Comparison of ENCODE assay signal across 19 cellular contexts in the genomic region with DNA sequence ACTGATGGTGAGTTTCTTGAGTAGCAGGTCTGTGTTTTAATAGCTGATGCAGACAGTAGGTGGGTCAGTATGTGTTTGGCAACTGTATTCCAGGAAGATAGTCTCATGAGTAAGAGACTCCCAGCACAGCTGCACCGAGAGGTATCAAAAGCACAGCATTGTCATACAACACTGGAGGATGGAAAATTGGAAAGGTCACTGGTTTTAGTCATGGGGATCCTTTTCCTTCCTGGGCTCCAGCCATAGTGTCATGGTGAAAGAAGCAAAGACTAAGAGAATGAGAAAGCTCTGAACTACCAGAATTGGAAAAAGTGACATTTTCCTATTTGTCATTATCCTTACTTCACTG.
DNase-seq lines count a peak whose midpoint lies in the region; ATAC-seq and TF ChIP-seq lines count a peak whose summit lies in the region.
"Had no signal": no experiment of that assay in that cellular context is flagged by ENCODE, and none has a peak within 500 bp of the region (broad histone marks: within the 10 kb centered on the region; RNA-seq: fewer than 3 reads in every experiment).

No MANE protein-coding gene starts in this region.

- H3K4me3 ChIP-seq in GM23248 (no peak overlapping the region), adrenal gland (peak overlapping the region in 1 of 4 donors; percentile 25), fibroblast of pulmonary artery (replicated peaks; ENCODE audit: low read depth, low read length) (no peak overlapping the region), A673 (ENCODE audit: low read depth, low read length, poor library complexity, severe bottlenecking) (no peak overlapping the region)
- H3K4me3 ChIP-seq: GM12878, heart right ventricle, lower lobe of right lung, pancreas had no signal

- POLR2A ChIA-PET in A673 (lab: Charles Lee; ENCODE audit: low non-redundant PET) = no interaction called here

- H3K9me3 ChIP-seq in GM23248 (ENCODE audit: low read depth) = no peaks in the 10 kb centered on the region
- no peaks in the 10 kb centered on the region for H3K9me3 ChIP-seq in adrenal gland (replicated peaks in 1 of 3)
- no peaks in the 10 kb centered on the region for H3K9me3 ChIP-seq in A673 (ENCODE audit: low read depth, low read length, poor library complexity, severe bottlenecking)
- H3K9me3 ChIP-seq: heart right ventricle, lower lobe of right lung, pancreas had no signal

- H3K4me1 Mint-ChIP-seq in osteocyte (ENCODE audit: unreplicated experiment) = peaks cover 78% of the 10 kb centered on the region

- H3K4me3 Mint-ChIP-seq in osteocyte (ENCODE audit: unreplicated experiment) = peak overlapping the region; percentile 19
- H3K4me3 Mint-ChIP-seq: T-helper 1 cell treated with Interleukin-12 subunit alpha and Interleukin-12 subunit beta and Interleukin-4 antibody, amounts not matched to agents 30 μg/mL and 1 μg/mL, for 36 hours had no signal

- H3K4me2 ChIP-seq in GM23248 (ENCODE audit: unreplicated experiment) = peak overlapping the region; percentile 16

- H3K27ac ChIP-seq in GM23248 = peak overlapping the region; percentile 57
- H3K27ac ChIP-seq in adrenal gland = peak overlapping the region; percentile 3 to 85 (median 68)
- H3K27ac ChIP-seq in A673 (ENCODE audit: low read depth, low read length, poor library complexity, severe bottlenecking) = no peak overlapping the region
- H3K27ac ChIP-seq: lower lobe of right lung, pancreas had no signal

- no peaks in the 10 kb centered on the region for H4K20me1 ChIP-seq in GM23248 (ENCODE audit: insufficient read depth)

- H3K27me3 ChIP-seq in GM23248 (replicated peaks; ENCODE audit: insufficient read depth) = no peaks in the 10 kb centered on the region
- no peaks in the 10 kb centered on the region for H3K27me3 ChIP-seq in adrenal gland
- H3K27me3 ChIP-seq in A673 (replicated peaks; ENCODE audit: insufficient read depth, low read depth, low read length, poor library complexity) = no peaks in the 10 kb centered on the region
- H3K27me3 ChIP-seq: heart right ventricle, pancreas had no signal

- WGBS in GM23248 (ENCODE audit: low coverage in 1 of 2, low lambda C conversion rate in 2 of 2, missing lambda C conversion rate in 2 of 2), 2 experiments = 0% methylated on average over 1 of the region's 1 CpG
- 28 to 50% (median 32%) methylated on average over 1 of the region's 1 CpG for WGBS in adrenal gland, 4 donors

- H2AFZ ChIP-seq in GM23248 = peak overlapping the region; percentile 51; the same call in 1 of the 2 replicates

- no peaks in the 10 kb centered on the region for H3K27me3 Mint-ChIP-seq in osteocyte (ENCODE audit: unreplicated experiment)

- H3K27ac Mint-ChIP-seq in osteocyte (ENCODE audit: unreplicated experiment) = peak overlapping the region; percentile 90
- H3K27ac Mint-ChIP-seq: T-helper 1 cell treated with Interleukin-12 subunit alpha and Interleukin-12 subunit beta and Interleukin-4 antibody, amounts not matched to agents 30 μg/mL and 1 μg/mL, for 36 hours had no signal

- in situ Hi-C loops in GM23248 (cut with MboI) = no loop called here

- no peak overlapping the region for H3K9ac ChIP-seq in GM23248

- no peaks in the 10 kb centered on the region for H3K9me3 Mint-ChIP-seq in osteocyte (ENCODE audit: unreplicated experiment)
- H3K9me3 Mint-ChIP-seq: T-helper 1 cell treated with Interleukin-12 subunit alpha and Interleukin-12 subunit beta and Interleukin-4 antibody, amounts not matched to agents 30 μg/mL and 1 μg/mL, for 36 hours had no signal

- H3K36me3 Mint-ChIP-seq in osteocyte (ENCODE audit: unreplicated experiment) = no peaks in the 10 kb centered on the region

- no peak for TF ChIP-seq CTCF in adrenal gland (IDR thresholded peaks at IDR 0.05)
- no peak for TF ChIP-seq CTCF in fibroblast of pulmonary artery (IDR thresholded peaks at IDR 0.05; ENCODE audit: low read length, missing control alignments)
- TF ChIP-seq CTCF in osteocyte (IDR thresholded peaks at IDR 0.05) = no peak
- no peak for TF ChIP-seq CTCF in A673 (conservative IDR thresholded peaks at IDR 0.05; ENCODE audit: low read depth, low read length)

- H3K79me2 ChIP-seq in GM23248 (ENCODE audit: insufficient read depth) = no peaks in the 10 kb centered on the region

- peaks cover 22% of the 10 kb centered on the region for H3F3A ChIP-seq in GM23248 (ENCODE audit: insufficient read depth)

- CTCF ChIA-PET in A673 (lab: Charles Lee) = no interaction called here

- BruUV-seq in A673 (replicated peaks; lab: Mats Ljungman, UMichigan) = no TSS peak

- ATAC-seq in HG03196 (IDR thresholded peaks at IDR 0.05; ENCODE audit: unreplicated experiment) = no peak
- ATAC-seq: lower lobe of right lung had no signal

- H3K36me3 ChIP-seq in GM23248 (ENCODE audit: low read depth) (no peaks in the 10 kb centered on the region), adrenal gland (replicated peaks in 1 of 2) (no peaks in the 10 kb centered on the region), A673 (ENCODE audit: insufficient read depth, low read length, poor library complexity, severe bottlenecking) (no peaks in the 10 kb centered on the region)
- H3K36me3 ChIP-seq: heart right ventricle, lower lobe of right lung, pancreas had no signal

- peak; percentile 81 for DNase-seq in GM23248
- peak in 5 of 7 donors; percentile 45 to 79 (median 56) for DNase-seq in adrenal gland
- peak; percentile 33 for DNase-seq in fibroblast of pulmonary artery (ENCODE audit: low read depth)
- DNase-seq in osteocyte (ENCODE audit: extremely low spot score, unreplicated experiment) = no peak
- no peak for DNase-seq in posterior cingulate gyrus
- DNase-seq in A673 (ENCODE audit: low spot score) = no peak
- DNase-seq in amygdala (lab: John Stamatoyannopoulos, UW) = no peak
- DNase-seq: activated T-cell treated with anti-CD3 and anti-CD28 coated beads, Interleukin-2, amount 50 U/mL, for 1 hour; heart right ventricle; KG1; lower lobe of right lung; NCI-H146; NCI-H524; pancreas; stimulated activated CD4-positive, alpha-beta T cell treated with anti-CD3 and anti-CD28 coated beads, Interleukin-1b, Interleukin-23, amount 100 ng/mL, for 48 hours; stimulated activated CD8-positive, alpha-beta memory T cell treated with anti-CD3 and anti-CD28 coated beads, Interleukin-4, amount 100 ng/mL, for 48 hours had no signal

- H3K4me1 ChIP-seq in GM23248 (ENCODE audit: insufficient read depth) (peaks cover 44% of the 10 kb centered on the region), adrenal gland (replicated peaks in 1 of 2) (peaks cover 11 to 54% of the 10 kb centered on the region in 2 donors), A673 (ENCODE audit: insufficient read depth, low read length, poor library complexity, severe bottlenecking) (peaks cover 1% of the 10 kb centered on the region)
- H3K4me1 ChIP-seq: pancreas had no signal

- no peaks in the 10 kb centered on the region for H3K9me2 ChIP-seq in GM23248 (ENCODE audit: insufficient read depth)

- no peak for TF ChIP-seq POLR2A in adrenal gland (IDR thresholded peaks at IDR 0.05)

- intact Hi-C loops in adrenal gland (cut with DNase I) (no loop called here), posterior cingulate gyrus (cut with DNase I) (no loop called here), A673 (cut with micrococcal nuclease; ENCODE audit: unreplicated experiment) (no loop called here)

Comparison
In these comparisons a context has a peak if more than half of its experiments do, and no peak if none do; other contexts are left out.
1. DNase-seq: peak in GM23248 (single experiment), adrenal gland (5 of 7) and fibroblast of pulmonary artery (single experiment); none in osteocyte (single experiment), posterior cingulate gyrus (0 of 10), A673 (single experiment) and amygdala (0 of 56).